ENCODE assay signal across 1 cellular context in genomic region chr2:233756429-233757081, GRCh38.
TF ChIP-seq lines count a peak whose summit lies in the region.

No MANE protein-coding gene starts in this region.

TF ChIP-seq in HepG2, 621 proteins besides CTCF, POLR2A, EP300 and RAD21 (continues in another document):
- TF ChIP-seq SPEN (CRISPR knock-in tag; IDR thresholded peaks at IDR 0.05; ENCODE audit: low read depth) (peak; percentile 63; the same call in 1 of the 2 replicates), ZBTB44 (CRISPR knock-in tag; IDR thresholded peaks at IDR 0.05) (no peak), ZNF589 (CRISPR knock-in tag; conservative IDR thresholded peaks at IDR 0.05) (peak; percentile 86), ZNF253 (CRISPR knock-in tag; IDR thresholded peaks at IDR 0.05; ENCODE audit: borderline replicate concordance) (no peak), POGZ (CRISPR knock-in tag; IDR thresholded peaks at IDR 0.05) (peak; percentile 72), MAF1 (CRISPR knock-in tag; IDR thresholded peaks at IDR 0.05; ENCODE audit: borderline replicate concordance) (no peak), NR2F6 (IDR thresholded peaks at IDR 0.05) (peak; percentile 100), NR2F6 (CRISPR knock-in tag; IDR thresholded peaks at IDR 0.05) (peak; percentile 99), PHF21A (CRISPR knock-in tag; IDR thresholded peaks at IDR 0.05) (peak; percentile 88), CBX2 (IDR thresholded peaks at IDR 0.05; ENCODE audit: low read depth, low read length) (peak; percentile 83; the same call in 1 of the 2 replicates), CBX2 (CRISPR knock-in tag; IDR thresholded peaks at IDR 0.05; ENCODE audit: low read depth) (peak; percentile 94; the same call in 1 of the 2 replicates), ZNF484 (CRISPR knock-in tag; IDR thresholded peaks at IDR 0.05; ENCODE audit: borderline replicate concordance, low read depth) (no peak), SRSF9 (IDR thresholded peaks at IDR 0.05; ENCODE audit: borderline replicate concordance, insufficient read depth, low read depth, low read length, poor library complexity, severe bottlenecking) (no peak), ATF3 (CRISPR knock-in tag; IDR thresholded peaks at IDR 0.05) (0 out of 2 replicates have a peak, but pooled peaks have one; percentile 21), TFAP4 (IDR thresholded peaks at IDR 0.05; ENCODE audit: borderline replicate concordance, low read depth) (peak; percentile 35; the same call in 1 of the 2 replicates), TCF7L2 (IDR thresholded peaks at IDR 0.05; ENCODE audit: low read depth, low read length) (peak; percentile 93), GRHL1 (CRISPR knock-in tag; conservative IDR thresholded peaks at IDR 0.05) (no peak; the same call in 1 of the 2 replicates), ZFY (CRISPR knock-in tag; IDR thresholded peaks at IDR 0.05) (no peak), CCDC6 (CRISPR knock-in tag; IDR thresholded peaks at IDR 0.05) (peak; percentile 70; the same call in 1 of the 2 replicates), SRF (IDR thresholded peaks at IDR 0.05; ENCODE audit: low read depth, low read length) (no peak), SIX1 (CRISPR knock-in tag; IDR thresholded peaks at IDR 0.05; ENCODE audit: borderline replicate concordance) (peak; percentile 99), KLF9 (CRISPR knock-in tag; IDR thresholded peaks at IDR 0.05; ENCODE audit: low read depth) (0 out of 2 replicates have a peak, but pooled peaks have one; percentile 33), ARNTL (CRISPR knock-in tag; IDR thresholded peaks at IDR 0.05) (peak; percentile 84; the same call in 1 of the 2 replicates), CEBPZ (IDR thresholded peaks at IDR 0.05; ENCODE audit: low read length) (no peak), MYC (CRISPR knock-in tag; IDR thresholded peaks at IDR 0.05; ENCODE audit: borderline replicate concordance) (0 out of 2 replicates have a peak, but pooled peaks have one; percentile 16), YEATS2 (CRISPR knock-in tag; IDR thresholded peaks at IDR 0.05; ENCODE audit: borderline replicate concordance) (peak; percentile 43; the same call in 1 of the 2 replicates), ZNF670 (CRISPR knock-in tag; IDR thresholded peaks at IDR 0.05; ENCODE audit: borderline replicate concordance) (peak; percentile 82; the same call in 1 of the 2 replicates), NBN (conservative IDR thresholded peaks at IDR 0.05) (no peak), ATF7 (IDR thresholded peaks at IDR 0.05) (no peak), ATF7 (CRISPR knock-in tag; IDR thresholded peaks at IDR 0.05) (peak; percentile 40; the same call in 1 of the 2 replicates), ZNF260 (CRISPR knock-in tag; IDR thresholded peaks at IDR 0.05; ENCODE audit: borderline replicate concordance, low read depth) (no peak), ZNF10 (CRISPR knock-in tag; IDR thresholded peaks at IDR 0.05; ENCODE audit: borderline replicate concordance, low read depth) (no peak), ZNF652 (CRISPR knock-in tag; IDR thresholded peaks at IDR 0.05; ENCODE audit: borderline replicate concordance, low read depth) (peak; percentile 57; the same call in 1 of the 2 replicates), NCOR1 (IDR thresholded peaks at IDR 0.05; ENCODE audit: borderline replicate concordance, low read length) (peak; percentile 99), HNF4G (IDR thresholded peaks at IDR 0.05; ENCODE audit: borderline replicate concordance, low read depth, low read length) (peak; percentile 97), HNF4G (CRISPR knock-in tag; IDR thresholded peaks at IDR 0.05; ENCODE audit: borderline replicate concordance, low read depth) (peak; percentile 92), RORA (CRISPR knock-in tag; IDR thresholded peaks at IDR 0.05) (no peak), TCF12 (IDR thresholded peaks at IDR 0.05) (no peak), TCF12 (CRISPR knock-in tag; IDR thresholded peaks at IDR 0.05) (peak; percentile 97), BHLHE40 (IDR thresholded peaks at IDR 0.05; ENCODE audit: low read length) (peak; percentile 57; the same call in 1 of the 2 replicates), JUN (CRISPR knock-in tag; IDR thresholded peaks at IDR 0.05) (peak; percentile 81), MATR3 (CRISPR knock-in tag; IDR thresholded peaks at IDR 0.05) (no peak), HOXD1 (CRISPR knock-in tag; IDR thresholded peaks at IDR 0.05) (peak; percentile 96), ZFP82 (CRISPR knock-in tag; IDR thresholded peaks at IDR 0.05; ENCODE audit: borderline replicate concordance) (no peak)
- TF ChIP-seq, protein P1, sequence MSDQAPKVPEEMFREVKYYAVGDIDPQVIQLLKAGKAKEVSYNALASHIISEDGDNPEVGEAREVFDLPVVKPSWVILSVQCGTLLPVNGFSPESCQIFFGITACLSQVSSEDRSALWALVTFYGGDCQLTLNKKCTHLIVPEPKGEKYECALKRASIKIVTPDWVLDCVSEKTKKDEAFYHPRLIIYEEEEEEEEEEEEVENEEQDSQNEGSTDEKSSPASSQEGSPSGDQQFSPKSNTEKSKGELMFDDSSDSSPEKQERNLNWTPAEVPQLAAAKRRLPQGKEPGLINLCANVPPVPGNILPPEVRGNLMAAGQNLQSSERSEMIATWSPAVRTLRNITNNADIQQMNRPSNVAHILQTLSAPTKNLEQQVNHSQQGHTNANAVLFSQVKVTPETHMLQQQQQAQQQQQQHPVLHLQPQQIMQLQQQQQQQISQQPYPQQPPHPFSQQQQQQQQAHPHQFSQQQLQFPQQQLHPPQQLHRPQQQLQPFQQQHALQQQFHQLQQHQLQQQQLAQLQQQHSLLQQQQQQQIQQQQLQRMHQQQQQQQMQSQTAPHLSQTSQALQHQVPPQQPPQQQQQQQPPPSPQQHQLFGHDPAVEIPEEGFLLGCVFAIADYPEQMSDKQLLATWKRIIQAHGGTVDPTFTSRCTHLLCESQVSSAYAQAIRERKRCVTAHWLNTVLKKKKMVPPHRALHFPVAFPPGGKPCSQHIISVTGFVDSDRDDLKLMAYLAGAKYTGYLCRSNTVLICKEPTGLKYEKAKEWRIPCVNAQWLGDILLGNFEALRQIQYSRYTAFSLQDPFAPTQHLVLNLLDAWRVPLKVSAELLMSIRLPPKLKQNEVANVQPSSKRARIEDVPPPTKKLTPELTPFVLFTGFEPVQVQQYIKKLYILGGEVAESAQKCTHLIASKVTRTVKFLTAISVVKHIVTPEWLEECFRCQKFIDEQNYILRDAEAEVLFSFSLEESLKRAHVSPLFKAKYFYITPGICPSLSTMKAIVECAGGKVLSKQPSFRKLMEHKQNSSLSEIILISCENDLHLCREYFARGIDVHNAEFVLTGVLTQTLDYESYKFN (CRISPR knock-in tag; conservative IDR thresholded peaks at IDR 0.05) = peak; percentile 97
- TF ChIP-seq, protein P2, sequence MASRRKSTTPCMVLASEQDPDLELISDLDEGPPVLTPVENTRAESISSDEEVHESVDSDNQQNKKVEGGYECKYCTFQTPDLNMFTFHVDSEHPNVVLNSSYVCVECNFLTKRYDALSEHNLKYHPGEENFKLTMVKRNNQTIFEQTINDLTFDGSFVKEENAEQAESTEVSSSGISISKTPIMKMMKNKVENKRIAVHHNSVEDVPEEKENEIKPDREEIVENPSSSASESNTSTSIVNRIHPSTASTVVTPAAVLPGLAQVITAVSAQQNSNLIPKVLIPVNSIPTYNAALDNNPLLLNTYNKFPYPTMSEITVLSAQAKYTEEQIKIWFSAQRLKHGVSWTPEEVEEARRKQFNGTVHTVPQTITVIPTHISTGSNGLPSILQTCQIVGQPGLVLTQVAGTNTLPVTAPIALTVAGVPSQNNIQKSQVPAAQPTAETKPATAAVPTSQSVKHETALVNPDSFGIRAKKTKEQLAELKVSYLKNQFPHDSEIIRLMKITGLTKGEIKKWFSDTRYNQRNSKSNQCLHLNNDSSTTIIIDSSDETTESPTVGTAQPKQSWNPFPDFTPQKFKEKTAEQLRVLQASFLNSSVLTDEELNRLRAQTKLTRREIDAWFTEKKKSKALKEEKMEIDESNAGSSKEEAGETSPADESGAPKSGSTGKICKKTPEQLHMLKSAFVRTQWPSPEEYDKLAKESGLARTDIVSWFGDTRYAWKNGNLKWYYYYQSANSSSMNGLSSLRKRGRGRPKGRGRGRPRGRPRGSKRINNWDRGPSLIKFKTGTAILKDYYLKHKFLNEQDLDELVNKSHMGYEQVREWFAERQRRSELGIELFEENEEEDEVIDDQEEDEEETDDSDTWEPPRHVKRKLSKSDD (CRISPR knock-in tag; IDR thresholded peaks at IDR 0.05; ENCODE audit: low read depth) = no peak
- TF ChIP-seq, protein P3, sequence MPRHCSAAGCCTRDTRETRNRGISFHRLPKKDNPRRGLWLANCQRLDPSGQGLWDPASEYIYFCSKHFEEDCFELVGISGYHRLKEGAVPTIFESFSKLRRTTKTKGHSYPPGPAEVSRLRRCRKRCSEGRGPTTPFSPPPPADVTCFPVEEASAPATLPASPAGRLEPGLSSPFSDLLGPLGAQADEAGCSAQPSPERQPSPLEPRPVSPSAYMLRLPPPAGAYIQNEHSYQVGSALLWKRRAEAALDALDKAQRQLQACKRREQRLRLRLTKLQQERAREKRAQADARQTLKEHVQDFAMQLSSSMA (CRISPR knock-in tag; IDR thresholded peaks at IDR 0.05) = no peak
- TF ChIP-seq, protein P4, sequence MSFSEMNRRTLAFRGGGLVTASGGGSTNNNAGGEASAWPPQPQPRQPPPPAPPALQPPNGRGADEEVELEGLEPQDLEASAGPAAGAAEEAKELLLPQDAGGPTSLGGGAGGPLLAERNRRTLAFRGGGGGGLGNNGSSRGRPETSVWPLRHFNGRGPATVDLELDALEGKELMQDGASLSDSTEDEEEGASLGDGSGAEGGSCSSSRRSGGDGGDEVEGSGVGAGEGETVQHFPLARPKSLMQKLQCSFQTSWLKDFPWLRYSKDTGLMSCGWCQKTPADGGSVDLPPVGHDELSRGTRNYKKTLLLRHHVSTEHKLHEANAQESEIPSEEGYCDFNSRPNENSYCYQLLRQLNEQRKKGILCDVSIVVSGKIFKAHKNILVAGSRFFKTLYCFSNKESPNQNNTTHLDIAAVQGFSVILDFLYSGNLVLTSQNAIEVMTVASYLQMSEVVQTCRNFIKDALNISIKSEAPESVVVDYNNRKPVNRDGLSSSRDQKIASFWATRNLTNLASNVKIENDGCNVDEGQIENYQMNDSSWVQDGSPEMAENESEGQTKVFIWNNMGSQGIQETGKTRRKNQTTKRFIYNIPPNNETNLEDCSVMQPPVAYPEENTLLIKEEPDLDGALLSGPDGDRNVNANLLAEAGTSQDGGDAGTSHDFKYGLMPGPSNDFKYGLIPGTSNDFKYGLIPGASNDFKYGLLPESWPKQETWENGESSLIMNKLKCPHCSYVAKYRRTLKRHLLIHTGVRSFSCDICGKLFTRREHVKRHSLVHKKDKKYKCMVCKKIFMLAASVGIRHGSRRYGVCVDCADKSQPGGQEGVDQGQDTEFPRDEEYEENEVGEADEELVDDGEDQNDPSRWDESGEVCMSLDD (CRISPR knock-in tag; IDR thresholded peaks at IDR 0.05; ENCODE audit: borderline replicate concordance) = 0 out of 2 replicates have a peak, but pooled peaks have one; percentile 50
